1 cellular context compared by ENCODE assay signal in the genomic region with DNA sequence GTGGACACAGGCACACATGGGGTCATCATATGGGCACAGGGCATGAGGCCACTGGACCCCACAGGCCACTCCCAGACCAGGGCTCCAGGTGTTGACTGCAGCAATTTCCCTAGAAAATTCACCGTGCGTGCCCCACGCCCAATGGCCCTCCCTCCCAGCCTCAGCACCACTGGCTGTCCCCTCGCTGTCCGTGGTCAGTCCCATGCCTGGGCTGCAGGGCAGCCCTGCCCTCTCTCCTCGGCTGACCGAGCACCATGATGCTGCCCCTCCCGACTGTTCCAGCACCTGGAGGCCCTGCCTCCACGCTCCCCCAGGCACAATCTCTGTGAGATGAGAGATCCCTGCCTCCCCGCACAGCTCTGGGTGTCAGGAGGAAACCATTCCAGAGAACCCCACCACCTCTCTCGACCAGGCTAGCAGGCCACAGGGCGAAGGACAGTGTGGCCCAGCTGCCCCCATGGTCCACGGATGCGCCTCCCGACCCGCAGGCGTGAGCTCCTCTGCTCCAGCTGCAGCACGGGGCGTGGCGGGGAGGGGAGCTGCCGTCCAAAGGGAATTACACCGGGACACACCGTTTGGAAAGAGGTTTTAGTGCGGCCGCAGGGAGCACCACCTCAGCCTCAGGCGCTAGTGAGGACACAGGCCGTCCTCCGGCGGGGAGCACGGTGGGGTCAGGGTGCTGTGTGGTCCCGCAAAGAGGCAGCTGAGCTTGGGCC.
TF ChIP-seq lines count a peak whose summit lies in the region.

No MANE protein-coding gene starts in this region.

TF ChIP-seq in GM12878, 131 proteins besides CTCF, POLR2A, EP300 and RAD21:
- no peak for TF ChIP-seq TARDBP (IDR thresholded peaks at IDR 0.05; ENCODE audit: borderline replicate concordance)
- TF ChIP-seq TCF3 (IDR thresholded peaks at IDR 0.05; ENCODE audit: borderline replicate concordance, insufficient read depth, low read depth, low read length): 0 out of 2 replicates have a peak, but pooled peaks have one; percentile 9
- no peak for TF ChIP-seq CREM (IDR thresholded peaks at IDR 0.05; ENCODE audit: low read depth)
